ENCODE assay signal across 13 cellular contexts in the genomic region with DNA sequence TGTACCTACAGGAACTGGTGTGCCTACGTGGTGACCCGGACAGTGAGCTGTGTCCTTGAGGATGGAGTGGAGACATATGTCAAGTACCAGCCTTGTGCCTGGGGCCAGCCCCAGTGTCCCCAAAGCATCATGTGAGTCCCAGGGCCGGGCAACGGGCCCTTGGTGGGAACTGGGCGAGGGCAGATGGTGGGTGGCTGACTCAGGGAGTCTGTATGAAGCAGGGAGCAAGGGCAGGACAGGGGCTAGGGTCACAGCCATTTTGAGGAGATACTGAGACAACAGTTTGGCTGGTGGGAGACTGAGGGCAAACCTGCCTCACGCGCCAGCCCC. TPM values are rescaled to one million over a fixed set of nuclear protein-coding genes. Genes with fewer than 3 reads are reported as not detected.
DNase-seq lines count a peak whose midpoint lies in the region; ATAC-seq and TF ChIP-seq lines count a peak whose summit lies in the region.
"Had no signal": no experiment of that assay in that cellular context is flagged by ENCODE, and none has a peak within 500 bp of the region (broad histone marks: within the 10 kb centered on the region; RNA-seq: fewer than 3 reads in every experiment).

No MANE protein-coding gene starts in this region.

- peaks cover 28% of the 10 kb centered on the region for H3K4me1 Mint-ChIP-seq in activated naive CD8-positive, alpha-beta T cell (ENCODE audit: low read depth)
- H3K4me1 Mint-ChIP-seq in activated naive CD8-positive, alpha-beta T cell treated with anti-CD3 and anti-CD28 coated beads, Interleukin-2, amount 50 U/mL, for 24 hours: peaks cover 37% of the 10 kb centered on the region
- peaks cover 26 to 50% of the 10 kb centered on the region in 2 donors for H3K4me1 Mint-ChIP-seq in natural killer cell

- H3K27me3 Mint-ChIP-seq in activated naive CD8-positive, alpha-beta T cell: no peaks in the 10 kb centered on the region
- H3K27me3 Mint-ChIP-seq in activated naive CD8-positive, alpha-beta T cell treated with anti-CD3 and anti-CD28 coated beads, Interleukin-2, amount 50 U/mL, for 24 hours: no peaks in the 10 kb centered on the region
- no peaks in the 10 kb centered on the region for H3K27me3 Mint-ChIP-seq in natural killer cell (ENCODE audit: low read depth in 2 of 2)

- peaks cover 44% of the 10 kb centered on the region for H3K4me1 ChIP-seq in upper lobe of right lung

- H3K36me3 Mint-ChIP-seq in activated naive CD8-positive, alpha-beta T cell: no peaks in the 10 kb centered on the region
- no peaks in the 10 kb centered on the region for H3K36me3 Mint-ChIP-seq in activated naive CD8-positive, alpha-beta T cell treated with anti-CD3 and anti-CD28 coated beads, Interleukin-2, amount 50 U/mL, for 24 hours (ENCODE audit: low read depth)
- H3K36me3 Mint-ChIP-seq in natural killer cell: no peaks in the 10 kb centered on the region

- H3K27me3 ChIP-seq in upper lobe of right lung: no peaks in the 10 kb centered on the region

- no peaks in the 10 kb centered on the region for H3K9me3 ChIP-seq in upper lobe of right lung

- peak overlapping the region; percentile 20 for H3K4me3 Mint-ChIP-seq in activated naive CD8-positive, alpha-beta T cell
- no peak overlapping the region for H3K4me3 Mint-ChIP-seq in activated naive CD8-positive, alpha-beta T cell treated with anti-CD3 and anti-CD28 coated beads, Interleukin-2, amount 50 U/mL, for 24 hours
- H3K4me3 Mint-ChIP-seq in natural killer cell: peak overlapping the region; percentile 56

- H3K27ac ChIP-seq in cingulate gyrus (ENCODE audit: low read depth, low read length) (peak overlapping the region; percentile 65), upper lobe of right lung (peak overlapping the region; percentile 84)
- H3K27ac ChIP-seq: C4-2B had no signal

- intact Hi-C loops in natural killer cell (cut with micrococcal nuclease): loop anchor here (10.0 kb wide), 1 partner anchor 55 kb away; the partner anchor contains the start of genes PREB and PRR30
- intact Hi-C loops in upper lobe of right lung (cut with DNase I): loop anchor here (10.0 kb wide), 1 partner anchor 115 kb away; no protein-coding TSS in a partner anchor

- H3K27ac Mint-ChIP-seq in activated naive CD8-positive, alpha-beta T cell: peak overlapping the region; percentile 28
- no peak overlapping the region for H3K27ac Mint-ChIP-seq in activated naive CD8-positive, alpha-beta T cell treated with anti-CD3 and anti-CD28 coated beads, Interleukin-2, amount 50 U/mL, for 24 hours
- H3K27ac Mint-ChIP-seq in natural killer cell: peak overlapping the region in 1 of 2 donors; percentile 86

- H3K9me3 Mint-ChIP-seq in activated naive CD8-positive, alpha-beta T cell (ENCODE audit: low read depth): no peaks in the 10 kb centered on the region
- H3K9me3 Mint-ChIP-seq in activated naive CD8-positive, alpha-beta T cell treated with anti-CD3 and anti-CD28 coated beads, Interleukin-2, amount 50 U/mL, for 24 hours: no peaks in the 10 kb centered on the region
- H3K9me3 Mint-ChIP-seq in natural killer cell: no peaks in the 10 kb centered on the region

- DNase-seq in activated naive CD8-positive, alpha-beta T cell treated with anti-CD3 and anti-CD28 coated beads, Interleukin-2, amount 50 U/mL, for 24 hours: no peak
- DNase-seq in natural killer cell (no peak), upper lobe of right lung (no peak), NCI-H1092 treated with DMSO at 0.1 percent for 48 hours (lab: John Stamatoyannopoulos, UW) (no peak)
- DNase-seq in activated CD4-positive, CD25-positive, alpha-beta regulatory T cell treated with anti-CD3 and anti-CD28 coated beads, Interleukin-2, amount 50 U/mL, for 72 hours: no peak
- DNase-seq: activated CD8-positive, alpha-beta memory T cell treated with anti-CD3 and anti-CD28 coated beads for 24 hours; effector CD8-positive, alpha-beta T cell; NCI-H146 had no signal

- TF ChIP-seq CTCF in natural killer cell (IDR thresholded peaks at IDR 0.05) (no peak), upper lobe of right lung (IDR thresholded peaks at IDR 0.05) (no peak)

- H3K36me3 ChIP-seq in upper lobe of right lung: no peaks in the 10 kb centered on the region

- ATAC-seq in activated naive CD8-positive, alpha-beta T cell treated with anti-CD3 and anti-CD28 coated beads, Interleukin-2, amount 50 U/mL, for 24 hours: no peak
- ATAC-seq in natural killer cell (no peak), upper lobe of right lung (no peak), GM18519 (IDR thresholded peaks at IDR 0.05; ENCODE audit: low FRiP score, unreplicated experiment) (no peak)
- ATAC-seq: Panc1 had no signal

- peak overlapping the region; percentile 59 for H3K4me3 ChIP-seq in upper lobe of right lung

RNA-seq across cellular contexts. Expression of gene EMILIN1, which starts 1.7 kb away (rescaled TPM):
- total RNA-seq in natural killer cell (under 1 TPM; 0.31 to 0.78 (median 0.41) TPM), upper lobe of right lung (84.6 TPM)

RNA-seq across cellular contexts. Expression of gene KHK, which starts 6.5 kb away (rescaled TPM):
- total RNA-seq in natural killer cell (1 to 10 TPM; 3.7 to 4.0 (median 3.8) TPM), upper lobe of right lung (4.9 TPM)

RNA-seq across cellular contexts. Expression of gene OST4, which starts 8.7 kb away (rescaled TPM):
- total RNA-seq in natural killer cell: 100 to 1,000 TPM; 178 to 207 (median 192) TPM
- total RNA-seq in upper lobe of right lung: 248 TPM

RNA-seq across cellular contexts. Expression of gene AGBL5, which starts 28.6 kb away (rescaled TPM):
- total RNA-seq in natural killer cell: 10 to 100 TPM in 2 of 3 donors, 1 to 10 TPM in 1; 10.0 to 12.0 (median 10.8) TPM
- total RNA-seq in upper lobe of right lung: 14.0 TPM

RNA-seq across cellular contexts. Expression of gene CGREF1, which starts 38.8 kb away (rescaled TPM):
- total RNA-seq in natural killer cell (not detected), upper lobe of right lung (0.43 TPM)

Comparison
In these comparisons a context has a peak if more than half of its experiments do, and no peak if none do; other contexts are left out.
1. RNA of gene EMILIN1, which starts 1.7 kb away (total RNA-seq): 84.6 TPM in upper lobe of right lung (single experiment); 0.31 to 0.78 TPM in natural killer cell; every median in the first group is over 10 times any median in the second.